In genomic region chr4:6269651-6270511, GRCh38 we compare ENCODE assay signal across 2 cellular contexts.
TF ChIP-seq lines count a peak whose summit lies in the region.

TSS of gene WFS1 (plus strand) at chr4:6269850. CDS start at chr4:6277456, 7,606 bp downstream.

TF ChIP-seq in HEK293, 187 proteins besides CTCF, POLR2A, EP300 and RAD21 (continued from another document and continues in another):
- no peak for TF ChIP-seq REST (tag by site-specific recombination; IDR thresholded peaks at IDR 0.05)
- no peak for TF ChIP-seq ZNF223 (tag by site-specific recombination; IDR thresholded peaks at IDR 0.05)
- TF ChIP-seq ZNF76 (tag by site-specific recombination; IDR thresholded peaks at IDR 0.05; ENCODE audit: borderline replicate concordance, low read depth) = peak; percentile 44; the same call in 1 of the 2 replicates
- no peak for TF ChIP-seq ZNF514 (tag by site-specific recombination; IDR thresholded peaks at IDR 0.05)
- TF ChIP-seq PRDM4 (tag by site-specific recombination; IDR thresholded peaks at IDR 0.05) = no peak
- TF ChIP-seq ZNF518A (tag by site-specific recombination; conservative IDR thresholded peaks at IDR 0.05; ENCODE audit: low read depth) = no peak
- peak; percentile 48; the same call in 1 of the 2 replicates for TF ChIP-seq ZBTB17 (tag by site-specific recombination; IDR thresholded peaks at IDR 0.05)
- no peak for TF ChIP-seq PRDM6 (tag by site-specific recombination; IDR thresholded peaks at IDR 0.05)
- no peak for TF ChIP-seq SCRT1 (tag by site-specific recombination; IDR thresholded peaks at IDR 0.05; ENCODE audit: borderline replicate concordance)
- TF ChIP-seq WT1 (tag by site-specific recombination; IDR thresholded peaks at IDR 0.05) = no peak

TF ChIP-seq in SK-N-SH treated with all-trans-retinoic acid at 6 μM for 48 hours, 23 proteins besides CTCF, POLR2A, EP300 and RAD21 (continued from another document):
- TF ChIP-seq CSRNP3 (CRISPR knock-in tag; IDR thresholded peaks at IDR 0.05) = no peak
